Comparison of ENCODE assay signal across 1 cellular context in genomic region chr3:143901105-143901504, GRCh38.
TF ChIP-seq lines count a peak whose summit lies in the region.

No MANE protein-coding gene starts in this region.

TF ChIP-seq in HCT116, 20 proteins besides CTCF, POLR2A, EP300 and RAD21 (continued from another document):
- no peak for TF ChIP-seq REST (IDR thresholded peaks at IDR 0.05; ENCODE audit: low read depth)
